2 cellular contexts compared by ENCODE assay signal in the genomic region with DNA sequence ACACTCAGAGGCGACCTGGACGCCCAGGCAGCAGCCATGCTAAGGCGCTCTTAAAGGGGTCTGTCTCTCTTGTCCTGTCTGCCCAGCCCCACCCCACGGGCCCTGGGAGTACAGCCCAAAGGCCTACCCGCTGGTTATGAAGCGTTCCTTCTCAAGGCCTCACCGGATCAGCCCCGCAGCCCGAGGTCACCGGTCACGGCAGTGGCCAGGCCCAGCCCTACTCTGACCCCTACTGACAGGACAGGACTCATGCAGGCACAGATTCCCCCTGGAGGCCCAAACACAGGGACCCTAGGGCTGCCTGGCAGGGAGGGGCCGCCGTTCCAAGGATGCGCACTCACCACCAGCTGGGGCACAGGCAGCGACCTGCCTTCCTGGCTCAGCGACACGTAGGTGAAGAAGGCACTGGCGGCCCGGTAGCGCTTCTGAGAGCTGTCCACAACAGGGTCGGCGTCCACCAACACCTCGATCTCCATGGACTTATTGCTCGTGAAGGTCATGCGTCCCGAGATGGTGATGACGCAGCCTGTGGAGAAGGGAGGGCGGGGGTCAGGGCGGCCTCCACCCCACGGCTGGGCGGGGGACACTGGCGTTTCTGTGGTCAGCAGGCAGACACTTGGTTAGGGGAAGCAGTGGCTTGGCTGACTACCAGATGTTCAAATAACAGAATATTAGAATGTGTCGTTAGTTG.
TF ChIP-seq lines count a peak whose summit lies in the region.

No MANE protein-coding gene starts in this region.

TF ChIP-seq in A549, 52 proteins besides CTCF, POLR2A, EP300 and RAD21:
- TF ChIP-seq CHD2 (IDR thresholded peaks at IDR 0.05; ENCODE audit: low read length, partially characterized antibody) (no peak), ZSCAN20 (CRISPR knock-in tag; IDR thresholded peaks at IDR 0.05) (no peak), NFE2L2 (conservative IDR thresholded peaks at IDR 0.05; ENCODE audit: low read length) (no peak), EHMT2 (IDR thresholded peaks at IDR 0.05; ENCODE audit: low read depth) (no peak), MAFK (IDR thresholded peaks at IDR 0.05; ENCODE audit: partially characterized antibody) (no peak), RFX5 (IDR thresholded peaks at IDR 0.05) (no peak), SREBF2 (IDR thresholded peaks at IDR 0.05) (no peak), FOXS1 (CRISPR knock-in tag; IDR thresholded peaks at IDR 0.05) (no peak), KDM5A (IDR thresholded peaks at IDR 0.05) (no peak), CHD4 (IDR thresholded peaks at IDR 0.05; ENCODE audit: borderline replicate concordance) (no peak), HEYL (CRISPR knock-in tag; IDR thresholded peaks at IDR 0.05) (no peak), POLR2AphosphoS2 (conservative IDR thresholded peaks at IDR 0.05; ENCODE audit: low read length) (no peak), JUNB (IDR thresholded peaks at IDR 0.05) (no peak), HDAC2 (IDR thresholded peaks at IDR 0.05) (no peak), TFCP2L1 (CRISPR knock-in tag; IDR thresholded peaks at IDR 0.05) (no peak)
- TF ChIP-seq, protein P1, sequence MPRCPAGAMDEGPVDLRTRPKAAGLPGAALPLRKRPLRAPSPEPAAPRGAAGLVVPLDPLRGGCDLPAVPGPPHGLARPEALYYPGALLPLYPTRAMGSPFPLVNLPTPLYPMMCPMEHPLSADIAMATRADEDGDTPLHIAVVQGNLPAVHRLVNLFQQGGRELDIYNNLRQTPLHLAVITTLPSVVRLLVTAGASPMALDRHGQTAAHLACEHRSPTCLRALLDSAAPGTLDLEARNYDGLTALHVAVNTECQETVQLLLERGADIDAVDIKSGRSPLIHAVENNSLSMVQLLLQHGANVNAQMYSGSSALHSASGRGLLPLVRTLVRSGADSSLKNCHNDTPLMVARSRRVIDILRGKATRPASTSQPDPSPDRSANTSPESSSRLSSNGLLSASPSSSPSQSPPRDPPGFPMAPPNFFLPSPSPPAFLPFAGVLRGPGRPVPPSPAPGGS (IDR thresholded peaks at IDR 0.05) = no peak
- TF ChIP-seq, protein P2, sequence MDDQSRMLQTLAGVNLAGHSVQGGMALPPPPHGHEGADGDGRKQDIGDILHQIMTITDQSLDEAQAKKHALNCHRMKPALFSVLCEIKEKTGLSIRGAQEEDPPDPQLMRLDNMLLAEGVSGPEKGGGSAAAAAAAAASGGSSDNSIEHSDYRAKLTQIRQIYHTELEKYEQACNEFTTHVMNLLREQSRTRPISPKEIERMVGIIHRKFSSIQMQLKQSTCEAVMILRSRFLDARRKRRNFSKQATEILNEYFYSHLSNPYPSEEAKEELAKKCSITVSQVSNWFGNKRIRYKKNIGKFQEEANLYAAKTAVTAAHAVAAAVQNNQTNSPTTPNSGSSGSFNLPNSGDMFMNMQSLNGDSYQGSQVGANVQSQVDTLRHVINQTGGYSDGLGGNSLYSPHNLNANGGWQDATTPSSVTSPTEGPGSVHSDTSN (IDR thresholded peaks at IDR 0.05) = no peak
- TF ChIP-seq, protein P3, sequence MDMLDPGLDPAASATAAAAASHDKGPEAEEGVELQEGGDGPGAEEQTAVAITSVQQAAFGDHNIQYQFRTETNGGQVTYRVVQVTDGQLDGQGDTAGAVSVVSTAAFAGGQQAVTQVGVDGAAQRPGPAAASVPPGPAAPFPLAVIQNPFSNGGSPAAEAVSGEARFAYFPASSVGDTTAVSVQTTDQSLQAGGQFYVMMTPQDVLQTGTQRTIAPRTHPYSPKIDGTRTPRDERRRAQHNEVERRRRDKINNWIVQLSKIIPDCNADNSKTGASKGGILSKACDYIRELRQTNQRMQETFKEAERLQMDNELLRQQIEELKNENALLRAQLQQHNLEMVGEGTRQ (IDR thresholded peaks at IDR 0.05) = no peak
- TF ChIP-seq, protein P4, sequence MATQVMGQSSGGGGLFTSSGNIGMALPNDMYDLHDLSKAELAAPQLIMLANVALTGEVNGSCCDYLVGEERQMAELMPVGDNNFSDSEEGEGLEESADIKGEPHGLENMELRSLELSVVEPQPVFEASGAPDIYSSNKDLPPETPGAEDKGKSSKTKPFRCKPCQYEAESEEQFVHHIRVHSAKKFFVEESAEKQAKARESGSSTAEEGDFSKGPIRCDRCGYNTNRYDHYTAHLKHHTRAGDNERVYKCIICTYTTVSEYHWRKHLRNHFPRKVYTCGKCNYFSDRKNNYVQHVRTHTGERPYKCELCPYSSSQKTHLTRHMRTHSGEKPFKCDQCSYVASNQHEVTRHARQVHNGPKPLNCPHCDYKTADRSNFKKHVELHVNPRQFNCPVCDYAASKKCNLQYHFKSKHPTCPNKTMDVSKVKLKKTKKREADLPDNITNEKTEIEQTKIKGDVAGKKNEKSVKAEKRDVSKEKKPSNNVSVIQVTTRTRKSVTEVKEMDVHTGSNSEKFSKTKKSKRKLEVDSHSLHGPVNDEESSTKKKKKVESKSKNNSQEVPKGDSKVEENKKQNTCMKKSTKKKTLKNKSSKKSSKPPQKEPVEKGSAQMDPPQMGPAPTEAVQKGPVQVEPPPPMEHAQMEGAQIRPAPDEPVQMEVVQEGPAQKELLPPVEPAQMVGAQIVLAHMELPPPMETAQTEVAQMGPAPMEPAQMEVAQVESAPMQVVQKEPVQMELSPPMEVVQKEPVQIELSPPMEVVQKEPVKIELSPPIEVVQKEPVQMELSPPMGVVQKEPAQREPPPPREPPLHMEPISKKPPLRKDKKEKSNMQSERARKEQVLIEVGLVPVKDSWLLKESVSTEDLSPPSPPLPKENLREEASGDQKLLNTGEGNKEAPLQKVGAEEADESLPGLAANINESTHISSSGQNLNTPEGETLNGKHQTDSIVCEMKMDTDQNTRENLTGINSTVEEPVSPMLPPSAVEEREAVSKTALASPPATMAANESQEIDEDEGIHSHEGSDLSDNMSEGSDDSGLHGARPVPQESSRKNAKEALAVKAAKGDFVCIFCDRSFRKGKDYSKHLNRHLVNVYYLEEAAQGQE (IDR thresholded peaks at IDR 0.05) = no peak
- TF ChIP-seq, protein P5, sequence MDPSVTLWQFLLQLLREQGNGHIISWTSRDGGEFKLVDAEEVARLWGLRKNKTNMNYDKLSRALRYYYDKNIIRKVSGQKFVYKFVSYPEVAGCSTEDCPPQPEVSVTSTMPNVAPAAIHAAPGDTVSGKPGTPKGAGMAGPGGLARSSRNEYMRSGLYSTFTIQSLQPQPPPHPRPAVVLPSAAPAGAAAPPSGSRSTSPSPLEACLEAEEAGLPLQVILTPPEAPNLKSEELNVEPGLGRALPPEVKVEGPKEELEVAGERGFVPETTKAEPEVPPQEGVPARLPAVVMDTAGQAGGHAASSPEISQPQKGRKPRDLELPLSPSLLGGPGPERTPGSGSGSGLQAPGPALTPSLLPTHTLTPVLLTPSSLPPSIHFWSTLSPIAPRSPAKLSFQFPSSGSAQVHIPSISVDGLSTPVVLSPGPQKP (IDR thresholded peaks at IDR 0.05; ENCODE audit: low read depth, low read length) = no peak
TF ChIP-seq in A549: peak in this region for 0.

TF ChIP-seq in HepG2, 621 proteins besides CTCF, POLR2A, EP300 and RAD21 (continues in another document):
- TF ChIP-seq CBX5 (CRISPR knock-in tag; IDR thresholded peaks at IDR 0.05; ENCODE audit: borderline replicate concordance) (no peak), MED13 (CRISPR knock-in tag; IDR thresholded peaks at IDR 0.05) (no peak), RBAK (CRISPR knock-in tag; IDR thresholded peaks at IDR 0.05) (no peak), GLI4 (CRISPR knock-in tag; IDR thresholded peaks at IDR 0.05; ENCODE audit: borderline replicate concordance) (no peak), NR1H2 (CRISPR knock-in tag; IDR thresholded peaks at IDR 0.05; ENCODE audit: borderline replicate concordance, low read depth) (no peak), MTA3 (CRISPR knock-in tag; IDR thresholded peaks at IDR 0.05) (no peak), ZNF614 (CRISPR knock-in tag; IDR thresholded peaks at IDR 0.05; ENCODE audit: borderline replicate concordance) (no peak), SOX5 (CRISPR knock-in tag; IDR thresholded peaks at IDR 0.05; ENCODE audit: borderline replicate concordance) (no peak), ZSCAN29 (CRISPR knock-in tag; conservative IDR thresholded peaks at IDR 0.05) (no peak), TBX3 (IDR thresholded peaks at IDR 0.05; ENCODE audit: borderline replicate concordance) (no peak), DNMT1 (CRISPR knock-in tag; IDR thresholded peaks at IDR 0.05) (no peak), KLF16 (CRISPR knock-in tag; IDR thresholded peaks at IDR 0.05) (no peak), KAT8 (CRISPR knock-in tag; IDR thresholded peaks at IDR 0.05) (no peak), FOXK2 (IDR thresholded peaks at IDR 0.05) (no peak), HES4 (CRISPR knock-in tag; IDR thresholded peaks at IDR 0.05; ENCODE audit: borderline replicate concordance) (no peak), ARNT2 (CRISPR knock-in tag; IDR thresholded peaks at IDR 0.05; ENCODE audit: low read depth) (no peak), ZNF619 (CRISPR knock-in tag; IDR thresholded peaks at IDR 0.05) (no peak), THYN1 (CRISPR knock-in tag; IDR thresholded peaks at IDR 0.05; ENCODE audit: borderline replicate concordance, low read depth) (no peak), PRPF4 (IDR thresholded peaks at IDR 0.05; ENCODE audit: low read depth, low read length, poor library complexity, severe bottlenecking) (no peak), AGO2 (optimal IDR thresholded peaks at IDR 0.05; ENCODE audit: low read depth, low read length) (no peak), ZNF790 (CRISPR knock-in tag; IDR thresholded peaks at IDR 0.05; ENCODE audit: borderline replicate concordance) (no peak), CREB1 (IDR thresholded peaks at IDR 0.05) (no peak), CREB1 (CRISPR knock-in tag; IDR thresholded peaks at IDR 0.05) (no peak)
- TF ChIP-seq, protein P6, sequence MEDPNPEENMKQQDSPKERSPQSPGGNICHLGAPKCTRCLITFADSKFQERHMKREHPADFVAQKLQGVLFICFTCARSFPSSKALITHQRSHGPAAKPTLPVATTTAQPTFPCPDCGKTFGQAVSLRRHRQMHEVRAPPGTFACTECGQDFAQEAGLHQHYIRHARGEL (CRISPR knock-in tag; IDR thresholded peaks at IDR 0.05) = no peak
- TF ChIP-seq, protein P7, sequence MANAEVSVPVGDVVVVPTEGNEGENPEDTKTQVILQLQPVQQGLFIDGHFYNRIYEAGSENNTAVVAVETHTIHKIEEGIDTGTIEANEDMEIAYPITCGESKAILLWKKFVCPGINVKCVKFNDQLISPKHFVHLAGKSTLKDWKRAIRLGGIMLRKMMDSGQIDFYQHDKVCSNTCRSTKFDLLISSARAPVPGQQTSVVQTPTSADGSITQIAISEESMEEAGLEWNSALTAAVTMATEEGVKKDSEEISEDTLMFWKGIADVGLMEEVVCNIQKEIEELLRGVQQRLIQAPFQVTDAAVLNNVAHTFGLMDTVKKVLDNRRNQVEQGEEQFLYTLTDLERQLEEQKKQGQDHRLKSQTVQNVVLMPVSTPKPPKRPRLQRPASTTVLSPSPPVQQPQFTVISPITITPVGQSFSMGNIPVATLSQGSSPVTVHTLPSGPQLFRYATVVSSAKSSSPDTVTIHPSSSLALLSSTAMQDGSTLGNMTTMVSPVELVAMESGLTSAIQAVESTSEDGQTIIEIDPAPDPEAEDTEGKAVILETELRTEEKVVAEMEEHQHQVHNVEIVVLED (CRISPR knock-in tag; IDR thresholded peaks at IDR 0.05; ENCODE audit: borderline replicate concordance) = no peak
- TF ChIP-seq, protein P8, sequence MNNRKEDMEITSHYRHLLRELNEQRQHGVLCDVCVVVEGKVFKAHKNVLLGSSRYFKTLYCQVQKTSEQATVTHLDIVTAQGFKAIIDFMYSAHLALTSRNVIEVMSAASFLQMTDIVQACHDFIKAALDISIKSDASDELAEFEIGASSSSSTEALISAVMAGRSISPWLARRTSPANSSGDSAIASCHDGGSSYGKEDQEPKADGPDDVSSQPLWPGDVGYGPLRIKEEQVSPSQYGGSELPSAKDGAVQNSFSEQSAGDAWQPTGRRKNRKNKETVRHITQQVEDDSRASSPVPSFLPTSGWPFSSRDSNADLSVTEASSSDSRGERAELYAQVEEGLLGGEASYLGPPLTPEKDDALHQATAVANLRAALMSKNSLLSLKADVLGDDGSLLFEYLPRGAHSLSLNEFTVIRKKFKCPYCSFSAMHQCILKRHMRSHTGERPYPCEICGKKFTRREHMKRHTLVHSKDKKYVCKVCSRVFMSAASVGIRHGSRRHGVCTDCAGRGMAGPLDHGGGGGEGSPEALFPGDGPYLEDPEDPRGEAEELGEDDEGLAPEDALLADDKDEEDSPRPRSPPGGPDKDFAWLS (CRISPR knock-in tag; IDR thresholded peaks at IDR 0.05; ENCODE audit: borderline replicate concordance) = no peak
- TF ChIP-seq, protein P9, sequence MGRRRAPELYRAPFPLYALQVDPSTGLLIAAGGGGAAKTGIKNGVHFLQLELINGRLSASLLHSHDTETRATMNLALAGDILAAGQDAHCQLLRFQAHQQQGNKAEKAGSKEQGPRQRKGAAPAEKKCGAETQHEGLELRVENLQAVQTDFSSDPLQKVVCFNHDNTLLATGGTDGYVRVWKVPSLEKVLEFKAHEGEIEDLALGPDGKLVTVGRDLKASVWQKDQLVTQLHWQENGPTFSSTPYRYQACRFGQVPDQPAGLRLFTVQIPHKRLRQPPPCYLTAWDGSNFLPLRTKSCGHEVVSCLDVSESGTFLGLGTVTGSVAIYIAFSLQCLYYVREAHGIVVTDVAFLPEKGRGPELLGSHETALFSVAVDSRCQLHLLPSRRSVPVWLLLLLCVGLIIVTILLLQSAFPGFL (CRISPR knock-in tag; IDR thresholded peaks at IDR 0.05) = no peak
- TF ChIP-seq, protein P10, sequence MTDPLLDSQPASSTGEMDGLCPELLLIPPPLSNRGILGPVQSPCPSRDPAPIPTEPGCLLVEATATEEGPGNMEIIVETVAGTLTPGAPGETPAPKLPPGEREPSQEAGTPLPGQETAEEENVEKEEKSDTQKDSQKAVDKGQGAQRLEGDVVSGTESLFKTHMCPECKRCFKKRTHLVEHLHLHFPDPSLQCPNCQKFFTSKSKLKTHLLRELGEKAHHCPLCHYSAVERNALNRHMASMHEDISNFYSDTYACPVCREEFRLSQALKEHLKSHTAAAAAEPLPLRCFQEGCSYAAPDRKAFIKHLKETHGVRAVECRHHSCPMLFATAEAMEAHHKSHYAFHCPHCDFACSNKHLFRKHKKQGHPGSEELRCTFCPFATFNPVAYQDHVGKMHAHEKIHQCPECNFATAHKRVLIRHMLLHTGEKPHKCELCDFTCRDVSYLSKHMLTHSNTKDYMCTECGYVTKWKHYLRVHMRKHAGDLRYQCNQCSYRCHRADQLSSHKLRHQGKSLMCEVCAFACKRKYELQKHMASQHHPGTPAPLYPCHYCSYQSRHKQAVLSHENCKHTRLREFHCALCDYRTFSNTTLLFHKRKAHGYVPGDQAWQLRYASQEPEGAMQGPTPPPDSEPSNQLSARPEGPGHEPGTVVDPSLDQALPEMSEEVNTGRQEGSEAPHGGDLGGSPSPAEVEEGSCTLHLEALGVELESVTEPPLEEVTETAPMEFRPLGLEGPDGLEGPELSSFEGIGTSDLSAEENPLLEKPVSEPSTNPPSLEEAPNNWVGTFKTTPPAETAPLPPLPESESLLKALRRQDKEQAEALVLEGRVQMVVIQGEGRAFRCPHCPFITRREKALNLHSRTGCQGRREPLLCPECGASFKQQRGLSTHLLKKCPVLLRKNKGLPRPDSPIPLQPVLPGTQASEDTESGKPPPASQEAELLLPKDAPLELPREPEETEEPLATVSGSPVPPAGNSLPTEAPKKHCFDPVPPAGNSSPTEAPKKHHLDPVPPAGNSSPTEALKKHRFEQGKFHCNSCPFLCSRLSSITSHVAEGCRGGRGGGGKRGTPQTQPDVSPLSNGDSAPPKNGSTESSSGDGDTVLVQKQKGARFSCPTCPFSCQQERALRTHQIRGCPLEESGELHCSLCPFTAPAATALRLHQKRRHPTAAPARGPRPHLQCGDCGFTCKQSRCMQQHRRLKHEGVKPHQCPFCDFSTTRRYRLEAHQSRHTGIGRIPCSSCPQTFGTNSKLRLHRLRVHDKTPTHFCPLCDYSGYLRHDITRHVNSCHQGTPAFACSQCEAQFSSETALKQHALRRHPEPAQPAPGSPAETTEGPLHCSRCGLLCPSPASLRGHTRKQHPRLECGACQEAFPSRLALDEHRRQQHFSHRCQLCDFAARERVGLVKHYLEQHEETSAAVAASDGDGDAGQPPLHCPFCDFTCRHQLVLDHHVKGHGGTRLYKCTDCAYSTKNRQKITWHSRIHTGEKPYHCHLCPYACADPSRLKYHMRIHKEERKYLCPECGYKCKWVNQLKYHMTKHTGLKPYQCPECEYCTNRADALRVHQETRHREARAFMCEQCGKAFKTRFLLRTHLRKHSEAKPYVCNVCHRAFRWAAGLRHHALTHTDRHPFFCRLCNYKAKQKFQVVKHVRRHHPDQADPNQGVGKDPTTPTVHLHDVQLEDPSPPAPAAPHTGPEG (CRISPR knock-in tag; IDR thresholded peaks at IDR 0.05) = no peak
